ENCODE assay signal across 14 cellular contexts in the genomic region with DNA sequence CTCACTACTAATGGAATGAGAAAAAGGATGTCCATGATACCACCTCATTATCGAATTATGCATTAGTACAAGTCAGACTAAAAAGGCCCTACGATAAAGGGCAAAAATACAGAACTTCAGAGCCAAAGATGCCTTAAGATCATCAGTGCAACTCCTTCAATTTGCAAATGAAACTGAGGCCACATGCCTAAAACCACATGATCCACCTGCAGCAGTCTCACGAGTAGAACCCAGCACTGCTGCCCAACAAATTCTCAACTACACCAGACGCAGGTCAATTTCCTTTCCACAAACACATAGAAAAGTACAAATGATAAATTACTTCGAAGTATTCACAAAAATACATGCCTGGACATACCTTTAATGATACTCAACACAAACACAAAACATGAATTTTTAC.
"Had no signal": no experiment of that assay in that cellular context is flagged by ENCODE, and none has a peak within 500 bp of the region (broad histone marks: within the 10 kb centered on the region; RNA-seq: fewer than 3 reads in every experiment).

No MANE protein-coding gene starts in this region.

- H3K9me3 ChIP-seq: left ventricle myocardium inferior, mucosa of descending colon, tibial nerve had no signal

- ATAC-seq: activated CD4-positive, alpha-beta T cell treated with anti-CD3 and anti-CD28 coated beads for 36 hours; activated CD8-positive, alpha-beta T cell treated with anti-CD3 and anti-CD28 coated beads, Interleukin-2, amount 10 ng/mL, durations not matched to agents 7 days and 5 days; mucosa of descending colon; stimulated activated effector memory CD8-positive, alpha-beta T cell treated with anti-CD3 and anti-CD28 coated beads, Interleukin-12 subunit alpha, Interleukin-12 subunit beta, amount 100 ng/mL, for 72 hours had no signal

- H3K4me3 ChIP-seq: cardiac muscle cell, left ventricle myocardium inferior, mucosa of descending colon, tibial nerve had no signal

- H3K27me3 ChIP-seq: cardiac muscle cell, tibial nerve had no signal

- H3K27ac ChIP-seq: left ventricle myocardium inferior, tibial nerve, VCaP had no signal

- H3K36me3 Mint-ChIP-seq: stimulated activated effector memory CD8-positive, alpha-beta T cell treated with anti-CD3 and anti-CD28 coated beads, Interleukin-12 subunit alpha, Interleukin-12 subunit beta, amount 100 ng/mL, for 72 hours had no signal

- H3K27ac Mint-ChIP-seq: activated CD4-positive, alpha-beta T cell treated with anti-CD3 and anti-CD28 coated beads for 36 hours; activated CD8-positive, alpha-beta T cell treated with anti-CD3 and anti-CD28 coated beads, Interleukin-2, amount 10 ng/mL, durations not matched to agents 7 days and 5 days; stimulated activated effector memory CD8-positive, alpha-beta T cell treated with anti-CD3 and anti-CD28 coated beads, Interleukin-12 subunit alpha, Interleukin-12 subunit beta, amount 100 ng/mL, for 72 hours had no signal

- H3K36me3 ChIP-seq: cardiac muscle cell had no signal

- DNase-seq: activated CD4-positive, alpha-beta T cell treated with anti-CD3 and anti-CD28 coated beads for 36 hours; activated CD8-positive, alpha-beta memory T cell treated with anti-CD3 and anti-CD28 coated beads, Interleukin-2, amount 50 U/mL, for 4 hours; activated CD8-positive, alpha-beta T cell treated with anti-CD3 and anti-CD28 coated beads, Interleukin-2, amount 10 ng/mL, durations not matched to agents 7 days and 5 days; activated naive CD4-positive, alpha-beta T cell treated with Interleukin-2 at 50 U/mL for 16 hours; islet precursor cell; left ventricle myocardium inferior; mucosa of descending colon; occipital lobe; T-helper 1 cell had no signal

- H3K9me3 Mint-ChIP-seq: nephron; stimulated activated effector memory CD8-positive, alpha-beta T cell treated with anti-CD3 and anti-CD28 coated beads, Interleukin-12 subunit alpha, Interleukin-12 subunit beta, amount 100 ng/mL, for 72 hours had no signal

- H3K27me3 Mint-ChIP-seq: activated CD4-positive, alpha-beta T cell treated with anti-CD3 and anti-CD28 coated beads for 36 hours had no signal

- H3K4me3 Mint-ChIP-seq: activated CD4-positive, alpha-beta T cell treated with anti-CD3 and anti-CD28 coated beads for 36 hours; activated CD8-positive, alpha-beta T cell treated with anti-CD3 and anti-CD28 coated beads, Interleukin-2, amount 10 ng/mL, durations not matched to agents 7 days and 5 days; nephron; stimulated activated effector memory CD8-positive, alpha-beta T cell treated with anti-CD3 and anti-CD28 coated beads, Interleukin-12 subunit alpha, Interleukin-12 subunit beta, amount 100 ng/mL, for 72 hours had no signal
